ENCODE assay signal across 8 cellular contexts in genomic region chr19:2328401-2329161, GRCh38. TPM values are rescaled to one million over a fixed set of nuclear protein-coding genes. Genes with fewer than 3 reads are reported as not detected.
DNase-seq lines count a peak whose midpoint lies in the region; ATAC-seq and TF ChIP-seq lines count a peak whose summit lies in the region.

LSM7 (minus strand) TSS chr19:2328586; CDS start chr19:2328566, 20 bp downstream.
A gene with protein sequence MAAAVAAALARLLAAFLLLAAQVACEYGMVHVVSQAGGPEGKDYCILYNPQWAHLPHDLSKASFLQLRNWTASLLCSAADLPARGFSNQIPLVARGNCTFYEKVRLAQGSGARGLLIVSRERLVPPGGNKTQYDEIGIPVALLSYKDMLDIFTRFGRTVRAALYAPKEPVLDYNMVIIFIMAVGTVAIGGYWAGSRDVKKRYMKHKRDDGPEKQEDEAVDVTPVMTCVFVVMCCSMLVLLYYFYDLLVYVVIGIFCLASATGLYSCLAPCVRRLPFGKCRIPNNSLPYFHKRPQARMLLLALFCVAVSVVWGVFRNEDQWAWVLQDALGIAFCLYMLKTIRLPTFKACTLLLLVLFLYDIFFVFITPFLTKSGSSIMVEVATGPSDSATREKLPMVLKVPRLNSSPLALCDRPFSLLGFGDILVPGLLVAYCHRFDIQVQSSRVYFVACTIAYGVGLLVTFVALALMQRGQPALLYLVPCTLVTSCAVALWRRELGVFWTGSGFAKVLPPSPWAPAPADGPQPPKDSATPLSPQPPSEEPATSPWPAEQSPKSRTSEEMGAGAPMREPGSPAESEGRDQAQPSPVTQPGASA (plus strand): TSS chr19:2328684. CDS start chr19:2328710, 26 bp downstream.

- H4K20me1 ChIP-seq in KMS-11 (ENCODE audit: insufficient read depth) (no peaks in the 10 kb centered on the region), fibroblast of lung (ENCODE audit: control insufficient read depth, extremely low read depth, insufficient read depth, low read length) (no peaks in the 10 kb centered on the region)

- POLR2A ChIA-PET in RWPE1 (lab: Yijun Ruan, JAX; ENCODE audit: low non-redundant PET) = interaction anchor here (0.7 to 0.8 kb wide), 2 partner anchors 10 to 99 kb away, joined by 3 to 4 read pairs; partner anchors contain the start of gene TIMM13
- POLR2A ChIA-PET in naive thymus-derived CD8-positive, alpha-beta T cell (lab: Charles Lee) = interaction anchor here (0.5 to 1.7 kb wide), 19 partner anchors 10 to 1465 kb away, joined by 3 to 11 read pairs (median 4); partner anchors contain the start of genes LMNB2, PLEKHJ1 and TIMM13

- H3K27ac Mint-ChIP-seq in naive thymus-derived CD8-positive, alpha-beta T cell = peak within 1 kb of the TSS; percentile 94 to 100 (median 99)
- H3K27ac Mint-ChIP-seq in stimulated activated memory B cell treated with anti-CD40 and anti-IgM and Interleukin-4, amounts not matched to agents 10 μg/mL and 1 μg/mL and 100 μg/mL, for 72 hours = peak within 1 kb of the TSS; percentile 89

- no peaks in the 10 kb centered on the region for H3K9me3 Mint-ChIP-seq in naive thymus-derived CD8-positive, alpha-beta T cell
- no peaks in the 10 kb centered on the region for H3K9me3 Mint-ChIP-seq in stimulated activated memory B cell treated with anti-CD40 and anti-IgM and Interleukin-4, amounts not matched to agents 10 μg/mL and 1 μg/mL and 100 μg/mL, for 72 hours

- H3K4me2 ChIP-seq in KMS-11 (peak within 1 kb of the TSS; percentile 96), fibroblast of lung (ENCODE audit: extremely low read depth, insufficient read depth, low read length) (peak within 1 kb of the TSS; percentile 99)

- H3K79me2 ChIP-seq in KMS-11 (ENCODE audit: insufficient read depth, low read depth) (peaks cover 53% of the 10 kb centered on the region), fibroblast of lung (ENCODE audit: control insufficient read depth, insufficient read depth, low read length) (peaks cover 54% of the 10 kb centered on the region)

- peaks cover 40 to 80% (median 75%) of the 10 kb centered on the region in 4 donors for H3K4me1 Mint-ChIP-seq in naive thymus-derived CD8-positive, alpha-beta T cell
- H3K4me1 Mint-ChIP-seq in stimulated activated memory B cell treated with anti-CD40 and anti-IgM and Interleukin-4, amounts not matched to agents 10 μg/mL and 1 μg/mL and 100 μg/mL, for 72 hours = peaks cover 87% of the 10 kb centered on the region

- no peaks in the 10 kb centered on the region for H3K27me3 ChIP-seq in KMS-11 (ENCODE audit: insufficient read depth, low read depth)
- no peaks in the 10 kb centered on the region for H3K27me3 ChIP-seq in fibroblast of lung (ENCODE audit: control insufficient read depth, insufficient read depth, low read length)

- no peaks in the 10 kb centered on the region for H3K27me3 Mint-ChIP-seq in naive thymus-derived CD8-positive, alpha-beta T cell
- no peaks in the 10 kb centered on the region for H3K27me3 Mint-ChIP-seq in stimulated activated memory B cell treated with anti-CD40 and anti-IgM and Interleukin-4, amounts not matched to agents 10 μg/mL and 1 μg/mL and 100 μg/mL, for 72 hours

- peak within 1 kb of the TSS; percentile 95 to 100 (median 99) for H3K4me3 Mint-ChIP-seq in naive thymus-derived CD8-positive, alpha-beta T cell
- peak within 1 kb of the TSS; percentile 96 for H3K4me3 Mint-ChIP-seq in stimulated activated memory B cell treated with anti-CD40 and anti-IgM and Interleukin-4, amounts not matched to agents 10 μg/mL and 1 μg/mL and 100 μg/mL, for 72 hours

- H3K4me1 ChIP-seq in KMS-11 (ENCODE audit: low read depth, poor library complexity, severe bottlenecking) (peaks cover 24% of the 10 kb centered on the region), fibroblast of lung (ENCODE audit: control insufficient read depth, extremely low read depth, insufficient read depth, low read length) (peaks cover 5% of the 10 kb centered on the region)

- H3K9ac ChIP-seq in KMS-11 (peak within 1 kb of the TSS; percentile 83), fibroblast of lung (ENCODE audit: insufficient read depth, low read length) (peak within 1 kb of the TSS; percentile 90)

- no peaks in the 10 kb centered on the region for H3K9me3 ChIP-seq in fibroblast of lung (ENCODE audit: control insufficient read depth, insufficient read depth, low read depth, low read length)

- no peak for TF ChIP-seq CTCF in KMS-11 (conservative IDR thresholded peaks at IDR 0.05; ENCODE audit: low read depth, low read length)
- TF ChIP-seq CTCF in RWPE1 (conservative IDR thresholded peaks at IDR 0.05; ENCODE audit: low read depth) = no peak
- no peak for TF ChIP-seq CTCF in fibroblast of lung (conservative IDR thresholded peaks at IDR 0.05 in 1 of 2, IDR thresholded peaks at IDR 0.05 in 1 of 2; ENCODE audit: low read depth in 1 of 2, low read length in 2 of 2)

- H3K27ac ChIP-seq in KMS-11 (peak within 1 kb of the TSS; percentile 56), RWPE1 (peak within 1 kb of the TSS; percentile 84), fibroblast of lung (ENCODE audit: insufficient read depth, low read length) (peak within 1 kb of the TSS; percentile 57)

- peak; percentile 51 for ATAC-seq in GM21423 (IDR thresholded peaks at IDR 0.05; ENCODE audit: unreplicated experiment)
- ATAC-seq in naive thymus-derived CD8-positive, alpha-beta T cell = peak; percentile 63 to 70
- peak; percentile 71 for ATAC-seq in stimulated activated memory B cell treated with anti-CD40 and anti-IgM and Interleukin-4, amounts not matched to agents 10 μg/mL and 1 μg/mL and 100 μg/mL, for 72 hours

- peaks cover 0 to 24% (median 10%) of the 10 kb centered on the region in 3 donors for H3K36me3 Mint-ChIP-seq in naive thymus-derived CD8-positive, alpha-beta T cell
- H3K36me3 Mint-ChIP-seq in stimulated activated memory B cell treated with anti-CD40 and anti-IgM and Interleukin-4, amounts not matched to agents 10 μg/mL and 1 μg/mL and 100 μg/mL, for 72 hours = peaks cover 21% of the 10 kb centered on the region

- CTCF ChIA-PET in RWPE1 (lab: Yijun Ruan, JAX) = no interaction called here

- H3K4me3 ChIP-seq in KMS-11 (IDR thresholded peaks at IDR 0.05; ENCODE audit: insufficient read depth, low read depth, low read length) (no peak within 1 kb of the TSS), fibroblast of lung (replicated peaks in 1 of 4; ENCODE audit: control extremely low read depth in 1 of 4, insufficient read depth in 1 of 4, low read depth in 3 of 4, low read length in 4 of 4) (peak within 1 kb of the TSS; percentile 66 to 95 (median 82))

- H3K36me3 ChIP-seq in KMS-11 (ENCODE audit: insufficient read depth) = no peaks in the 10 kb centered on the region
- H3K36me3 ChIP-seq in fibroblast of lung (ENCODE audit: control insufficient read depth, insufficient read depth, low read length) = peaks cover 13% of the 10 kb centered on the region

- DNase-seq in COLO829 (ENCODE audit: low spot score) (peak; percentile 98), RWPE1 (ENCODE audit: low spot score) (peak; percentile 98), fibroblast of lung (ENCODE audit: low read depth in 2 of 2) (peak; percentile 77 to 86)
- peak; percentile 81 to 93 for DNase-seq in activated T-helper 1 cell treated with anti-CD3 and anti-CD28 coated beads, Interleukin-2, amount 50 U/mL, for 16 hours (ENCODE audit: low read depth in 1 of 2, low spot score in 1 of 2)
- DNase-seq in naive thymus-derived CD8-positive, alpha-beta T cell = peak; percentile 88 to 96 (median 92)

- H2AFZ ChIP-seq in KMS-11 (ENCODE audit: low read depth) (peak within 1 kb of the TSS; percentile 56), fibroblast of lung (ENCODE audit: low read length) (peak within 1 kb of the TSS; percentile 87)

RNA-seq across cellular contexts. Expression of gene LSM7, which starts in this region (rescaled TPM):
- total RNA-seq in fibroblast of lung = 43.1 and 61.6 TPM in 2 replicates
- polyA plus RNA-seq in fibroblast of lung = 182 and 233 TPM in 2 replicates
- 197 and 217 TPM in 2 replicates for polyA plus RNA-seq in fibroblast of lung (2012)
- 8.1 and 34.4 TPM in 2 replicates for polyA minus RNA-seq in fibroblast of lung (ENCODE audit: low replicate concordance)
- total RNA-seq in naive thymus-derived CD8-positive, alpha-beta T cell = 100 to 1,000 TPM in 1 of 2 experiments, 10 to 100 TPM in 1; 99.1 to 102 TPM
- polyA plus RNA-seq in naive thymus-derived CD8-positive, alpha-beta T cell = 100 to 1,000 TPM; 187 to 197 (median 196) TPM

RNA-seq across cellular contexts. Expression of the second gene that starts in this region (rescaled TPM):
- total RNA-seq in fibroblast of lung = 18.0 and 23.8 TPM in 2 replicates
- polyA plus RNA-seq in fibroblast of lung = 10.7 and 16.0 TPM in 2 replicates
- 24.0 and 29.0 TPM in 2 replicates for polyA plus RNA-seq in fibroblast of lung (2012)
- 12.3 and 27.6 TPM in 2 replicates for polyA minus RNA-seq in fibroblast of lung (ENCODE audit: low replicate concordance)
- total RNA-seq in naive thymus-derived CD8-positive, alpha-beta T cell = 100 to 1,000 TPM; 166 to 175 TPM
- 10 to 100 TPM; 10.5 to 17.3 (median 11.0) TPM for polyA plus RNA-seq in naive thymus-derived CD8-positive, alpha-beta T cell
